ENCODE assay signal across 20 cellular contexts in the genomic region with DNA sequence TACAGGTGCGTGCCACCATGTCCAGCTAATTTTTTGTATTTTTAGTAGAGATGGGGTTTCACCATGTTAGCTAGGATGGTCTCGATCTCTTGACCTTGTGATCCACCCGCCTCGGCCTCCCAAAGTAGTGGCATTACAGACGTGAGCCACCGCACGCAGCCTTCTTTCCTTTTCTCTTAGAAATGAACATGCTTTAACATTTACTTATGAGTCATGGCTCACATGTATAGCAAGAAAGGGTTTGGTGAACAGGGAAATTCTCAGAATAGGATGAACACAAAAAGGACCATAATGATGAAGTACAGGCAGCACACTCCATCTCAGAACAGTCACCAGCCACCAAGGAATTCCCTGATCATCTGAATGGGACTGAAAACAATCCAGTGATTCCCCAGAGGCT. TPM values are rescaled to one million over a fixed set of nuclear protein-coding genes. Genes with fewer than 3 reads are reported as not detected.
A peak's percentile ranks its signal among the peaks of the same experiment; 100 is the strongest.
DNase-seq lines count a peak whose midpoint lies in the region; ATAC-seq, FAIRE-seq and TF ChIP-seq lines count a peak whose summit lies in the region.
"Had no signal": no experiment of that assay in that cellular context is flagged by ENCODE, and none has a peak within 500 bp of the region (broad histone marks: within the 10 kb centered on the region; RNA-seq: fewer than 3 reads in every experiment).

No MANE protein-coding gene starts in this region.

- H4K20me1 ChIP-seq in GM23338 (replicated peaks; ENCODE audit: insufficient read depth) (no peaks in the 10 kb centered on the region), H1 (replicated peaks in 1 of 2; ENCODE audit: control insufficient read depth in 1 of 2, insufficient read depth in 2 of 2, low read length in 2 of 2) (no peaks in the 10 kb centered on the region)

- H3K9me3 Mint-ChIP-seq in activated CD8-positive, alpha-beta T cell treated with anti-CD3 and anti-CD28 coated beads for 36 hours = no peaks in the 10 kb centered on the region
- no peaks in the 10 kb centered on the region for H3K9me3 Mint-ChIP-seq in activated CD8-positive, alpha-beta T cell treated with anti-CD3 and anti-CD28 coated beads, Interleukin-2, amount 10 ng/mL, durations not matched to agents 7 days and 5 days (ENCODE audit: insufficient read depth)
- peaks cover 9% of the 10 kb centered on the region for H3K9me3 Mint-ChIP-seq in GM23338
- H3K9me3 Mint-ChIP-seq: CD4-positive, CD25-positive, alpha-beta regulatory T cell; HFFc6 had no signal

- H3K9me3 ChIP-seq in T-helper 17 cell (ENCODE audit: control insufficient read depth, low read length, poor library complexity, severe bottlenecking) (no peaks in the 10 kb centered on the region), H1 (ENCODE audit: insufficient read depth in 2 of 2, low read depth in 1 of 2, low read length in 1 of 2) (peaks cover 2 to 6% of the 10 kb centered on the region in 2 experiments; a peak in 2 of 4 replicates)
- H3K9me3 ChIP-seq: MG63 had no signal

- peak; percentile 53 for ATAC-seq in activated CD8-positive, alpha-beta T cell treated with anti-CD3 and anti-CD28 coated beads for 36 hours
- no peak for ATAC-seq in activated CD8-positive, alpha-beta T cell treated with anti-CD3 and anti-CD28 coated beads, Interleukin-2, amount 10 ng/mL, durations not matched to agents 7 days and 5 days
- no peak for ATAC-seq in GM23338
- no peak for ATAC-seq in T-helper 17 cell
- ATAC-seq: Right ventricle myocardium inferior had no signal

- FAIRE-seq in H1 (lab: Jason Lieb, UNC) = no peak

- H3K4me2 ChIP-seq in GM23338 (no peak overlapping the region), H1 (ENCODE audit: insufficient read depth in 1 of 2, low read depth in 2 of 2, low read length in 2 of 2) (no peak overlapping the region)

- H2BK5ac ChIP-seq in H1 (ENCODE audit: low read depth, low read length) = no peak overlapping the region

- H2AFZ ChIP-seq in GM23338 = peak overlapping the region; percentile 23; the same call in 1 of the 2 replicates
- H2AFZ ChIP-seq in H1 (ENCODE audit: low read length) = peak overlapping the region; percentile 25; the same call in 1 of the 2 replicates

- H3K27ac Mint-ChIP-seq in activated CD8-positive, alpha-beta T cell treated with anti-CD3 and anti-CD28 coated beads for 36 hours = peak overlapping the region; percentile 16
- no peak overlapping the region for H3K27ac Mint-ChIP-seq in activated CD8-positive, alpha-beta T cell treated with anti-CD3 and anti-CD28 coated beads, Interleukin-2, amount 10 ng/mL, durations not matched to agents 7 days and 5 days
- H3K27ac Mint-ChIP-seq in GM23338 (no peak overlapping the region), T-helper 17 cell (peak overlapping the region; percentile 8)
- H3K27ac Mint-ChIP-seq: HFFc6 had no signal

- intact Hi-C loops in activated CD8-positive, alpha-beta T cell treated with anti-CD3 and anti-CD28 coated beads for 36 hours (cut with micrococcal nuclease) = no loop called here

- H3K23ac ChIP-seq in H1 (ENCODE audit: insufficient read length) = no peak overlapping the region

- H3K27ac ChIP-seq in GM23338 (ENCODE audit: low read depth) (no peak overlapping the region), H1 (ENCODE audit: low read depth, low read length) (no peak overlapping the region)

- no peak overlapping the region for H3K9ac ChIP-seq in H1 (replicated peaks in 1 of 4; ENCODE audit: extremely low read depth in 1 of 4, low read depth in 3 of 4, low read length in 3 of 4)

- H3K4me1 Mint-ChIP-seq in activated CD8-positive, alpha-beta T cell treated with anti-CD3 and anti-CD28 coated beads for 36 hours (ENCODE audit: low read depth) = peaks cover 6% of the 10 kb centered on the region
- no peaks in the 10 kb centered on the region for H3K4me1 Mint-ChIP-seq in activated CD8-positive, alpha-beta T cell treated with anti-CD3 and anti-CD28 coated beads, Interleukin-2, amount 10 ng/mL, durations not matched to agents 7 days and 5 days (ENCODE audit: low read depth)
- H3K4me1 Mint-ChIP-seq in GM23338 (peaks cover 11% of the 10 kb centered on the region), T-helper 17 cell (no peaks in the 10 kb centered on the region)
- H3K4me1 Mint-ChIP-seq: CD4-positive, CD25-positive, alpha-beta regulatory T cell had no signal

- H3K4me3 ChIP-seq in GM23338 (no peak overlapping the region), H1 (ENCODE audit: extremely low read depth in 1 of 4, insufficient read depth in 2 of 4, low read depth in 3 of 4, low read length in 4 of 4) (no peak overlapping the region)
- H3K4me3 ChIP-seq: MG63 had no signal

- TF ChIP-seq CTCF in activated CD8-positive, alpha-beta T cell treated with anti-CD3 and anti-CD28 coated beads for 36 hours (IDR thresholded peaks at IDR 0.05) = no peak
- TF ChIP-seq CTCF in GM23338 (conservative IDR thresholded peaks at IDR 0.05; ENCODE audit: low read depth in 2 of 2) (no peak), H1 (IDR thresholded peaks at IDR 0.05; ENCODE audit: control extremely low read depth in 1 of 3, insufficient read depth in 1 of 3, low read depth in 1 of 3, low read length in 3 of 3) (no peak)

- H3K27me3 ChIP-seq in GM23338 (ENCODE audit: insufficient read depth) (no peaks in the 10 kb centered on the region), H1 (replicated peaks in 1 of 4; ENCODE audit: control insufficient read depth in 3 of 4, extremely low read depth in 1 of 4, insufficient read depth in 3 of 4, low read length in 3 of 4) (no peaks in the 10 kb centered on the region)
- H3K27me3 ChIP-seq: MG63 had no signal

- H4K5ac ChIP-seq in H1 (ENCODE audit: insufficient read length, low read depth, low read length) = no peak overlapping the region

- CTCF ChIA-PET in activated CD8-positive, alpha-beta T cell treated with anti-CD3 and anti-CD28 coated beads for 36 hours (lab: Charles Lee) = no interaction called here
- CTCF ChIA-PET in activated CD8-positive, alpha-beta T cell treated with anti-CD3 and anti-CD28 coated beads, Interleukin-2, amount 10 ng/mL, durations not matched to agents 7 days and 5 days (lab: Charles Lee) = no interaction called here
- CTCF ChIA-PET in H1 (lab: Charles Lee; ENCODE audit: partially characterized antibody) = interaction anchor here (1.1 to 2.2 kb wide), 3 partner anchors 9 to 105 kb away, joined by 3 to 6 read pairs (median 6); a partner anchor contains a TSS

- H3K4me1 ChIP-seq in GM23338 (ENCODE audit: insufficient read depth) = peaks cover 17% of the 10 kb centered on the region
- H3K4me1 ChIP-seq in H1 (replicated peaks in 1 of 4; ENCODE audit: control insufficient read depth in 3 of 4, insufficient read depth in 4 of 4, low read length in 3 of 4) = peaks cover 2 to 12% (median 6%) of the 10 kb centered on the region in 4 experiments; a peak in 4 of 7 replicates

- H3K56ac ChIP-seq in H1 (replicated peaks; ENCODE audit: insufficient read length, low read depth, low read length) = no peak overlapping the region

- H3K27me3 Mint-ChIP-seq in activated CD8-positive, alpha-beta T cell treated with anti-CD3 and anti-CD28 coated beads for 36 hours = peaks cover 3% of the 10 kb centered on the region
- H3K27me3 Mint-ChIP-seq in activated CD8-positive, alpha-beta T cell treated with anti-CD3 and anti-CD28 coated beads, Interleukin-2, amount 10 ng/mL, durations not matched to agents 7 days and 5 days (ENCODE audit: low read depth) = no peaks in the 10 kb centered on the region
- H3K27me3 Mint-ChIP-seq in GM23338 (ENCODE audit: insufficient read depth, low read depth, poor library complexity) (peaks cover 6% of the 10 kb centered on the region), T-helper 17 cell (peaks cover 17% of the 10 kb centered on the region)

- no peak for TF ChIP-seq EP300 in H1 (IDR thresholded peaks at IDR 0.05; ENCODE audit: borderline replicate concordance in 1 of 2, low read depth in 2 of 2, low read length in 2 of 2)

- H3K14ac ChIP-seq in H1 (ENCODE audit: insufficient read length) = no peak overlapping the region

- H3K79me2 ChIP-seq in GM23338 (replicated peaks; ENCODE audit: insufficient read depth) (no peaks in the 10 kb centered on the region), H1 (ENCODE audit: control insufficient read depth in 1 of 2, insufficient read depth in 2 of 2, low read length in 2 of 2) (no peaks in the 10 kb centered on the region)

- no peak overlapping the region for H2AK5ac ChIP-seq in H1 (ENCODE audit: low read depth, low read length)

- no peak overlapping the region for H2BK20ac ChIP-seq in H1 (ENCODE audit: low read length)

- H3K18ac ChIP-seq in H1 (ENCODE audit: extremely low read depth, low read length) = no peak overlapping the region

- no peak overlapping the region for H4K91ac ChIP-seq in H1 (replicated peaks; ENCODE audit: insufficient read length, low read length)

- H3F3A ChIP-seq in GM23338 (replicated peaks; ENCODE audit: low read depth) = 0 out of 2 replicates have a peak, but pooled peaks cover 3% of the 10 kb centered on the region

- H3K4ac ChIP-seq in H1 (replicated peaks; ENCODE audit: insufficient read length, low read depth, low read length) = no peak overlapping the region

- no peak for TF ChIP-seq POLR2A in H1 (IDR thresholded peaks at IDR 0.05; ENCODE audit: control extremely low read depth in 1 of 2, low read depth in 2 of 2, low read length in 2 of 2)

- H3K79me1 ChIP-seq in H1 (ENCODE audit: low read depth, low read length) = no peaks in the 10 kb centered on the region

- no peak overlapping the region for H3K4me3 Mint-ChIP-seq in activated CD8-positive, alpha-beta T cell treated with anti-CD3 and anti-CD28 coated beads for 36 hours
- no peak overlapping the region for H3K4me3 Mint-ChIP-seq in activated CD8-positive, alpha-beta T cell treated with anti-CD3 and anti-CD28 coated beads, Interleukin-2, amount 10 ng/mL, durations not matched to agents 7 days and 5 days
- H3K4me3 Mint-ChIP-seq in GM23338 (no peak overlapping the region), T-helper 17 cell (peak overlapping the region; percentile 36)
- H3K4me3 Mint-ChIP-seq: CD4-positive, CD25-positive, alpha-beta regulatory T cell; HFFc6 had no signal

- 87% methylated on average over 6 of the region's 7 CpGs; no CpG with 5 or more reads in 1 of the 2 experiments for WGBS in H1 (ENCODE audit: extremely low coverage in 1 of 2, insufficient coverage in 1 of 2, insufficient read length in 1 of 2, insufficient replicate concordance in 2 of 2, low coverage in 1 of 2, low lambda C conversion rate in 2 of 2, missing lambda C conversion rate in 1 of 2), 2 experiments

- no peaks in the 10 kb centered on the region for H3K36me3 ChIP-seq in GM23338 (ENCODE audit: insufficient read depth)
- peaks cover 0 to under 1% (median 0%) of the 10 kb centered on the region in 4 experiments; a peak in 1 of 8 replicates for H3K36me3 ChIP-seq in H1 (ENCODE audit: control insufficient read depth in 2 of 4, insufficient read depth in 4 of 4, low read length in 3 of 4)
- H3K36me3 ChIP-seq: MG63 had no signal

- peaks cover 15% of the 10 kb centered on the region for H3K9me2 ChIP-seq in GM23338 (ENCODE audit: insufficient read depth)

- POLR2A ChIA-PET in activated CD8-positive, alpha-beta T cell treated with anti-CD3 and anti-CD28 coated beads for 36 hours (lab: Charles Lee) = no interaction called here
- POLR2A ChIA-PET in activated CD8-positive, alpha-beta T cell treated with anti-CD3 and anti-CD28 coated beads, Interleukin-2, amount 10 ng/mL, durations not matched to agents 7 days and 5 days (lab: Charles Lee) = no interaction called here
- POLR2A ChIA-PET in H1 (lab: Charles Lee; ENCODE audit: partially characterized antibody) = no interaction called here

- H3K23me2 ChIP-seq in H1 (ENCODE audit: low read depth, low read length) = 0 out of 2 replicates have a peak, but pooled peaks cover 3% of the 10 kb centered on the region

- no peak for TF ChIP-seq RAD21 in H1 (IDR thresholded peaks at IDR 0.05 in 1 of 2, conservative IDR thresholded peaks at IDR 0.05 in 1 of 2; ENCODE audit: low read depth in 2 of 2, low read length in 2 of 2)

- no peaks in the 10 kb centered on the region for H3K36me3 Mint-ChIP-seq in activated CD8-positive, alpha-beta T cell treated with anti-CD3 and anti-CD28 coated beads for 36 hours (ENCODE audit: low read depth)
- H3K36me3 Mint-ChIP-seq in activated CD8-positive, alpha-beta T cell treated with anti-CD3 and anti-CD28 coated beads, Interleukin-2, amount 10 ng/mL, durations not matched to agents 7 days and 5 days (ENCODE audit: low read depth) = no peaks in the 10 kb centered on the region
- peaks cover 13% of the 10 kb centered on the region for H3K36me3 Mint-ChIP-seq in GM23338 (ENCODE audit: low read depth)
- no peaks in the 10 kb centered on the region for H3K36me3 Mint-ChIP-seq in T-helper 17 cell (ENCODE audit: low read depth)
- H3K36me3 Mint-ChIP-seq: CD4-positive, CD25-positive, alpha-beta regulatory T cell had no signal

- H2BK15ac ChIP-seq in H1 (ENCODE audit: low read length) = no peak overlapping the region

- H2BK12ac ChIP-seq in H1 (ENCODE audit: low read depth, low read length) = 0 out of 2 replicates have a peak overlapping the region, but pooled peaks have one; percentile 7

- peak; percentile 34 for DNase-seq in activated CD8-positive, alpha-beta T cell treated with anti-CD3 and anti-CD28 coated beads for 36 hours
- DNase-seq in activated CD8-positive, alpha-beta T cell treated with anti-CD3 and anti-CD28 coated beads, Interleukin-2, amount 10 ng/mL, durations not matched to agents 7 days and 5 days = no peak
- DNase-seq in GM23338 (ENCODE audit: low spot score) (no peak), T-helper 17 cell (no peak), H1 (ENCODE audit: low read depth in 1 of 2, low spot score in 2 of 2) (no peak), Ammon's horn (ENCODE audit: low spot score) (no peak), dedifferentiated amniotic fluid mesenchymal stem cell (ENCODE audit: extremely low spot score) (no peak)
- DNase-seq: EL, GF-D8, H7, HFFc6, MG63, NCI-H1417, NCI-H1694 treated with DMSO at 0.1 percent for 48 hours, NCI-H2081 treated with DMSO at 0.1 percent for 48 hours, NCI-H2171 treated with DMSO at 0.1 percent for 48 hours, NCI-H446, NCI-H526 treated with DMSO at 0.1 percent for 48 hours had no signal

- no peak overlapping the region for H2BK120ac ChIP-seq in H1 (replicated peaks; ENCODE audit: low read depth, low read length)

- no peak overlapping the region for H4K8ac ChIP-seq in H1 (ENCODE audit: extremely low read depth, insufficient read depth, low read length)

RNA-seq across cellular contexts. Expression of a gene that starts 9.3 kb away (rescaled TPM):
- 1 to 10 TPM; 6.1 to 6.2 TPM for total RNA-seq in activated CD8-positive, alpha-beta T cell treated with anti-CD3 and anti-CD28 coated beads for 36 hours
- 10 to 100 TPM; 12.2 to 13.0 TPM for total RNA-seq in activated CD8-positive, alpha-beta T cell treated with anti-CD3 and anti-CD28 coated beads, Interleukin-2, amount 10 ng/mL, durations not matched to agents 7 days and 5 days
- 7.3 and 9.0 TPM in 2 replicates for total RNA-seq in GM23338 (2014; rRNA removed; shearing (Covaris generic))
- polyA plus RNA-seq in GM23338 (2016; fragmentation: Nextera tagmentation; extraction: Ambion mirVana) = 7.4 and 7.7 TPM in 2 replicates
- total RNA-seq in T-helper 17 cell = 10 to 100 TPM; 19.7 to 21.6 TPM
- 12.4 and 13.9 TPM in 2 replicates for total RNA-seq in H1 (2021; fragmentation: NEBNext Ultra II Directional; extraction: Animal tissue kit (Norgen Biotek cat#: 25700))
- polyA plus RNA-seq in H1 (2011; rRNA removed) = 0.99 and 1.6 TPM in 2 replicates
- polyA plus RNA-seq in H1 (2011; cell fraction: cytosol; rRNA removed) = 3.5 TPM
- polyA plus RNA-seq in H1 (2011; cell fraction: nucleus; rRNA removed) = 1.4 TPM
- 3.9 to 8.6 TPM (median 4.4 TPM) in 4 replicates for polyA plus RNA-seq in H1 (2012, experiment 1 of 2)
- 4.2 TPM for polyA plus RNA-seq in H1 (2012, experiment 2 of 2)
- 6.5 TPM for polyA plus RNA-seq in H1 (2013, experiment 1 of 2)
- 6.2 TPM for polyA plus RNA-seq in H1 (2013, experiment 2 of 2)
- 1.6 and 2.2 TPM in 2 replicates for polyA minus RNA-seq in H1 (2011; rRNA and poly(A)+ RNA removed)
- 8.7 TPM for polyA minus RNA-seq in H1 (2011; cell fraction: cytosol; rRNA and poly(A)+ RNA removed)
- 3.8 TPM for polyA minus RNA-seq in H1 (2011; cell fraction: nucleus; rRNA and poly(A)+ RNA removed)

RNA-seq across cellular contexts. Expression of a gene that starts 30.3 kb away (rescaled TPM):
- total RNA-seq in activated CD8-positive, alpha-beta T cell treated with anti-CD3 and anti-CD28 coated beads for 36 hours = 10 to 100 TPM; 44.6 to 46.6 TPM
- total RNA-seq in activated CD8-positive, alpha-beta T cell treated with anti-CD3 and anti-CD28 coated beads, Interleukin-2, amount 10 ng/mL, durations not matched to agents 7 days and 5 days = 10 to 100 TPM; 38.5 to 44.5 TPM
- 43.8 and 45.4 TPM in 2 replicates for total RNA-seq in GM23338 (2014; rRNA removed; shearing (Covaris generic))
- polyA plus RNA-seq in GM23338 (2016; fragmentation: Nextera tagmentation; extraction: Ambion mirVana) (19.2 and 21.0 TPM in 2 replicates), H1 (2011; rRNA removed) (38.1 and 39.6 TPM in 2 replicates)
- total RNA-seq in T-helper 17 cell = 10 to 100 TPM; 13.0 to 13.4 TPM
- 63.1 and 66.3 TPM in 2 replicates for total RNA-seq in H1 (2021; fragmentation: NEBNext Ultra II Directional; extraction: Animal tissue kit (Norgen Biotek cat#: 25700))
- polyA plus RNA-seq in H1 (2011; cell fraction: cytosol; rRNA removed) = 52.2 TPM
- 38.2 TPM for polyA plus RNA-seq in H1 (2011; cell fraction: nucleus; rRNA removed)
- 55.7 to 68.2 TPM (median 61.8 TPM) in 4 replicates for polyA plus RNA-seq in H1 (2012, experiment 1 of 2)
- 33.9 TPM for polyA plus RNA-seq in H1 (2012, experiment 2 of 2)
- 24.9 TPM for polyA plus RNA-seq in H1 (2013, experiment 1 of 2)
- polyA plus RNA-seq in H1 (2013, experiment 2 of 2) = 23.7 TPM
- polyA minus RNA-seq in H1 (2011; rRNA and poly(A)+ RNA removed) = 74.4 and 104 TPM in 2 replicates
- polyA minus RNA-seq in H1 (2011; cell fraction: cytosol; rRNA and poly(A)+ RNA removed) = 33.6 TPM
- 27.2 TPM for polyA minus RNA-seq in H1 (2011; cell fraction: nucleus; rRNA and poly(A)+ RNA removed)

Comparison
In these comparisons a context has a peak if more than half of its experiments do, and no peak if none do; other contexts are left out.
1. H3K27ac Mint-ChIP-seq: peak in activated CD8-positive, alpha-beta T cell treated with anti-CD3 and anti-CD28 coated beads for 36 hours (single experiment) and T-helper 17 cell (single experiment); none in activated CD8-positive, alpha-beta T cell treated with anti-CD3 and anti-CD28 coated beads, Interleukin-2, amount 10 ng/mL, durations not matched to agents 7 days and 5 days (single experiment) and GM23338 (single experiment).